ENCODE assay signal across 1 cellular context in the genomic region with DNA sequence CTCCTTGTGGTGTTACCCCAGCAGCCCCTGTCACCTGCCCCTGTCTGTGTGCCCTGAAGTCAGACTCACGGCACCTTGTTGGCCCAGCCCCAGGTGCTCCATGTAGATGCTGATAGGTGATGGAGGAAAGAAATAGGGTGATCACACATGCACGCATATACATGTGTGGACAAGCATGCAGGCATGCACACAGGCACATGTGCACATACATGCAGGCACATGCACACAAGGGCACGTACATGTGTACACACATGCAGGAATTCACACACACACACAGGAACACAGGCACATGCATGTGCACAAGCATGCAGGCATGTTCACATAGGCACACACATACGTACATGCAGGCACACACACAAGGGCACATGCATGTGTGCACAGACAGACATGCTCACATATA.
TF ChIP-seq lines count a peak whose summit lies in the region.

No MANE protein-coding gene starts in this region.

TF ChIP-seq in H1, 55 proteins besides CTCF, POLR2A, EP300 and RAD21:
- no peak for TF ChIP-seq SAP30 (IDR thresholded peaks at IDR 0.05; ENCODE audit: insufficient read depth, insufficient replicate concordance, low read length)
- no peak for TF ChIP-seq YY1 (IDR thresholded peaks at IDR 0.05; ENCODE audit: low read depth, low read length)
- TF ChIP-seq, protein P1, sequence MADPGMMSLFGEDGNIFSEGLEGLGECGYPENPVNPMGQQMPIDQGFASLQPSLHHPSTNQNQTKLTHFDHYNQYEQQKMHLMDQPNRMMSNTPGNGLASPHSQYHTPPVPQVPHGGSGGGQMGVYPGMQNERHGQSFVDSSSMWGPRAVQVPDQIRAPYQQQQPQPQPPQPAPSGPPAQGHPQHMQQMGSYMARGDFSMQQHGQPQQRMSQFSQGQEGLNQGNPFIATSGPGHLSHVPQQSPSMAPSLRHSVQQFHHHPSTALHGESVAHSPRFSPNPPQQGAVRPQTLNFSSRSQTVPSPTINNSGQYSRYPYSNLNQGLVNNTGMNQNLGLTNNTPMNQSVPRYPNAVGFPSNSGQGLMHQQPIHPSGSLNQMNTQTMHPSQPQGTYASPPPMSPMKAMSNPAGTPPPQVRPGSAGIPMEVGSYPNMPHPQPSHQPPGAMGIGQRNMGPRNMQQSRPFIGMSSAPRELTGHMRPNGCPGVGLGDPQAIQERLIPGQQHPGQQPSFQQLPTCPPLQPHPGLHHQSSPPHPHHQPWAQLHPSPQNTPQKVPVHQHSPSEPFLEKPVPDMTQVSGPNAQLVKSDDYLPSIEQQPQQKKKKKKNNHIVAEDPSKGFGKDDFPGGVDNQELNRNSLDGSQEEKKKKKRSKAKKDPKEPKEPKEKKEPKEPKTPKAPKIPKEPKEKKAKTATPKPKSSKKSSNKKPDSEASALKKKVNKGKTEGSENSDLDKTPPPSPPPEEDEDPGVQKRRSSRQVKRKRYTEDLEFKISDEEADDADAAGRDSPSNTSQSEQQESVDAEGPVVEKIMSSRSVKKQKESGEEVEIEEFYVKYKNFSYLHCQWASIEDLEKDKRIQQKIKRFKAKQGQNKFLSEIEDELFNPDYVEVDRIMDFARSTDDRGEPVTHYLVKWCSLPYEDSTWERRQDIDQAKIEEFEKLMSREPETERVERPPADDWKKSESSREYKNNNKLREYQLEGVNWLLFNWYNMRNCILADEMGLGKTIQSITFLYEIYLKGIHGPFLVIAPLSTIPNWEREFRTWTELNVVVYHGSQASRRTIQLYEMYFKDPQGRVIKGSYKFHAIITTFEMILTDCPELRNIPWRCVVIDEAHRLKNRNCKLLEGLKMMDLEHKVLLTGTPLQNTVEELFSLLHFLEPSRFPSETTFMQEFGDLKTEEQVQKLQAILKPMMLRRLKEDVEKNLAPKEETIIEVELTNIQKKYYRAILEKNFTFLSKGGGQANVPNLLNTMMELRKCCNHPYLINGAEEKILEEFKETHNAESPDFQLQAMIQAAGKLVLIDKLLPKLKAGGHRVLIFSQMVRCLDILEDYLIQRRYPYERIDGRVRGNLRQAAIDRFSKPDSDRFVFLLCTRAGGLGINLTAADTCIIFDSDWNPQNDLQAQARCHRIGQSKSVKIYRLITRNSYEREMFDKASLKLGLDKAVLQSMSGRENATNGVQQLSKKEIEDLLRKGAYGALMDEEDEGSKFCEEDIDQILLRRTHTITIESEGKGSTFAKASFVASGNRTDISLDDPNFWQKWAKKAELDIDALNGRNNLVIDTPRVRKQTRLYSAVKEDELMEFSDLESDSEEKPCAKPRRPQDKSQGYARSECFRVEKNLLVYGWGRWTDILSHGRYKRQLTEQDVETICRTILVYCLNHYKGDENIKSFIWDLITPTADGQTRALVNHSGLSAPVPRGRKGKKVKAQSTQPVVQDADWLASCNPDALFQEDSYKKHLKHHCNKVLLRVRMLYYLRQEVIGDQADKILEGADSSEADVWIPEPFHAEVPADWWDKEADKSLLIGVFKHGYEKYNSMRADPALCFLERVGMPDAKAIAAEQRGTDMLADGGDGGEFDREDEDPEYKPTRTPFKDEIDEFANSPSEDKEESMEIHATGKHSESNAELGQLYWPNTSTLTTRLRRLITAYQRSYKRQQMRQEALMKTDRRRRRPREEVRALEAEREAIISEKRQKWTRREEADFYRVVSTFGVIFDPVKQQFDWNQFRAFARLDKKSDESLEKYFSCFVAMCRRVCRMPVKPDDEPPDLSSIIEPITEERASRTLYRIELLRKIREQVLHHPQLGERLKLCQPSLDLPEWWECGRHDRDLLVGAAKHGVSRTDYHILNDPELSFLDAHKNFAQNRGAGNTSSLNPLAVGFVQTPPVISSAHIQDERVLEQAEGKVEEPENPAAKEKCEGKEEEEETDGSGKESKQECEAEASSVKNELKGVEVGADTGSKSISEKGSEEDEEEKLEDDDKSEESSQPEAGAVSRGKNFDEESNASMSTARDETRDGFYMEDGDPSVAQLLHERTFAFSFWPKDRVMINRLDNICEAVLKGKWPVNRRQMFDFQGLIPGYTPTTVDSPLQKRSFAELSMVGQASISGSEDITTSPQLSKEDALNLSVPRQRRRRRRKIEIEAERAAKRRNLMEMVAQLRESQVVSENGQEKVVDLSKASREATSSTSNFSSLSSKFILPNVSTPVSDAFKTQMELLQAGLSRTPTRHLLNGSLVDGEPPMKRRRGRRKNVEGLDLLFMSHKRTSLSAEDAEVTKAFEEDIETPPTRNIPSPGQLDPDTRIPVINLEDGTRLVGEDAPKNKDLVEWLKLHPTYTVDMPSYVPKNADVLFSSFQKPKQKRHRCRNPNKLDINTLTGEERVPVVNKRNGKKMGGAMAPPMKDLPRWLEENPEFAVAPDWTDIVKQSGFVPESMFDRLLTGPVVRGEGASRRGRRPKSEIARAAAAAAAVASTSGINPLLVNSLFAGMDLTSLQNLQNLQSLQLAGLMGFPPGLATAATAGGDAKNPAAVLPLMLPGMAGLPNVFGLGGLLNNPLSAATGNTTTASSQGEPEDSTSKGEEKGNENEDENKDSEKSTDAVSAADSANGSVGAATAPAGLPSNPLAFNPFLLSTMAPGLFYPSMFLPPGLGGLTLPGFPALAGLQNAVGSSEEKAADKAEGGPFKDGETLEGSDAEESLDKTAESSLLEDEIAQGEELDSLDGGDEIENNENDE (IDR thresholded peaks at IDR 0.05; ENCODE audit: insufficient replicate concordance, low read length), result no peak
- no peak for TF ChIP-seq GABPA (IDR thresholded peaks at IDR 0.05; ENCODE audit: borderline replicate concordance, insufficient read depth, low read length)
